Comparison of ENCODE assay signal across 8 cellular contexts in the genomic region with DNA sequence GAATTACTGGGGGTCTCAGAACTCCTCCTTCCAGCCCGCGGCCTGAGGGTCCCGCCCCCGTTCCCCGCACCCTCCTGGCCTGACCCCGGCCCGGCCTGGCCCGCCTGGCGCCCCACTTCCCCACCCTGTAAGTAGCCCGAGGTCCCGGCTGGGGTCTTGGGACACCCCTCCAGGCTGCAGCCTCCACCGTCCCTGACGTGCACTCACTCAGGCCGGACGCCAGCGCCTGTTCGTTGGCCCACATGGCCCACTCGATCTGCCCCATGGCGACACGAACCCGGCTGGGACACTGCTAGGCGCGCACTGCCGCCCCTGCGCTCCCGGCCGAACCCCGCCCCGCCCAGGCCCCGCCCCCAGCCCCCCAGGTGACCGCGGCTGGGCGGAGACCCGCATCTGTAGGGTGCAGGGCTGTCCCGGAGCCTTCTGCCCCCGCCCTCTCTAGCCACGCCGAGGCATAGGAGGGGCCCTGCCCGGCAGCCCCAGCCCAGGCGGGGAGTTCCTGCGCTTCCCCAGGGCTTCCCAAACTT. TPM values are rescaled to one million over a fixed set of nuclear protein-coding genes. Genes with fewer than 3 reads are reported as not detected.
DNase-seq lines count a peak whose midpoint lies in the region; ATAC-seq and TF ChIP-seq lines count a peak whose summit lies in the region.

CYBA (minus strand) TSS at position 305 of the 527 bp plus-strand sequence; CDS start at position 265, 40 bp downstream.

- intact Hi-C loops in colonic mucosa (cut with DNase I): no loop called here

- TF ChIP-seq CTCF in colonic mucosa (IDR thresholded peaks at IDR 0.05): no peak
- no peak for TF ChIP-seq CTCF in liver (IDR thresholded peaks at IDR 0.05; ENCODE audit: low read depth, low read length, missing input control)

- H3K27me3 ChIP-seq in colonic mucosa (no peaks in the 10 kb centered on the region), liver (ENCODE audit: control insufficient read depth in 4 of 4, insufficient read depth in 4 of 4, low read length in 3 of 4) (no peaks in the 10 kb centered on the region)

- TF ChIP-seq RAD21 in Ishikawa (IDR thresholded peaks at IDR 0.05; ENCODE audit: low read depth) (no peak), liver (IDR thresholded peaks at IDR 0.05) (no peak)

- no peak for TF ChIP-seq EP300 in Ishikawa (IDR thresholded peaks at IDR 0.05; ENCODE audit: borderline replicate concordance)

- ATAC-seq in GM21529 (IDR thresholded peaks at IDR 0.05; ENCODE audit: unreplicated experiment): peak; percentile 74

- H3K4me1 ChIP-seq in colonic mucosa (peaks cover 8% of the 10 kb centered on the region), liver (ENCODE audit: control insufficient read depth in 4 of 4, insufficient read depth in 4 of 4, low read length in 3 of 4) (peaks cover 0 to 11% (median 3%) of the 10 kb centered on the region in 4 donors)

- no peaks in the 10 kb centered on the region for H3K9me3 ChIP-seq in colonic mucosa
- no peaks in the 10 kb centered on the region for H3K9me3 ChIP-seq in liver (ENCODE audit: control insufficient read depth in 4 of 4, low read length in 3 of 4)

- H3K4me3 ChIP-seq in colonic mucosa (peak within 1 kb of the TSS; percentile 86), liver (ENCODE audit: low read depth in 1 of 3, low read length in 3 of 3) (peak within 1 kb of the TSS; percentile 44 to 57 (median 47))

- peak within 1 kb of the TSS; percentile 79 to 96 for H3K9ac ChIP-seq in colonic mucosa (ENCODE audit: low read depth in 2 of 2, low read length in 2 of 2)
- H3K9ac ChIP-seq in liver (ENCODE audit: low read depth in 1 of 2, low read length in 2 of 2): peak within 1 kb of the TSS; percentile 14 to 45

- 49% methylated on average over 41 of the region's 41 CpGs for WGBS in liver

- H3K27ac ChIP-seq in colonic mucosa: peak within 1 kb of the TSS; percentile 88
- peak within 1 kb of the TSS; percentile 80 to 82 for H3K27ac ChIP-seq in liver (ENCODE audit: low read depth in 1 of 2, low read length in 2 of 2)

- no peaks in the 10 kb centered on the region for H3K36me3 ChIP-seq in colonic mucosa
- peaks cover 9 to 28% (median 15%) of the 10 kb centered on the region in 4 donors for H3K36me3 ChIP-seq in liver (ENCODE audit: control insufficient read depth in 4 of 4, insufficient read depth in 3 of 4, low read depth in 1 of 4, low read length in 3 of 4)

- DNase-seq in EL (peak; percentile 72), colonic mucosa (peak; percentile 88), NCI-H2196 (lab: John Stamatoyannopoulos, UW; ENCODE audit: unreplicated experiment) (no peak)
- DNase-seq in activated CD4-positive, alpha-beta T cell treated with anti-CD3 and anti-CD28 coated beads for 1 hour: peak; percentile 65
- peak; percentile 51 to 89 (median 66) for DNase-seq in stimulated activated CD4-positive, alpha-beta T cell treated with anti-CD3 and anti-CD28 coated beads, TNF-alpha, amount 100 ng/mL, for 24 hours (ENCODE audit: low read depth in 3 of 3)

TF ChIP-seq in Ishikawa, 13 proteins besides CTCF, POLR2A, EP300 and RAD21:
- no peak for TF ChIP-seq TEAD4 (IDR thresholded peaks at IDR 0.05)
- no peak for TF ChIP-seq REST (IDR thresholded peaks at IDR 0.05; ENCODE audit: low read depth)
- no peak for TF ChIP-seq FOXM1 (IDR thresholded peaks at IDR 0.05; ENCODE audit: borderline replicate concordance, low read depth)
- TF ChIP-seq, protein P1, sequence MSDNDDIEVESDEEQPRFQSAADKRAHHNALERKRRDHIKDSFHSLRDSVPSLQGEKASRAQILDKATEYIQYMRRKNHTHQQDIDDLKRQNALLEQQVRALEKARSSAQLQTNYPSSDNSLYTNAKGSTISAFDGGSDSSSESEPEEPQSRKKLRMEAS (IDR thresholded peaks at IDR 0.05): peak; percentile 66
- TF ChIP-seq, protein P2, sequence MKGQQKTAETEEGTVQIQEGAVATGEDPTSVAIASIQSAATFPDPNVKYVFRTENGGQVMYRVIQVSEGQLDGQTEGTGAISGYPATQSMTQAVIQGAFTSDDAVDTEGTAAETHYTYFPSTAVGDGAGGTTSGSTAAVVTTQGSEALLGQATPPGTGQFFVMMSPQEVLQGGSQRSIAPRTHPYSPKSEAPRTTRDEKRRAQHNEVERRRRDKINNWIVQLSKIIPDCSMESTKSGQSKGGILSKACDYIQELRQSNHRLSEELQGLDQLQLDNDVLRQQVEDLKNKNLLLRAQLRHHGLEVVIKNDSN (IDR thresholded peaks at IDR 0.05): peak; percentile 44; the same call in 1 of the 2 replicates
- TF ChIP-seq ZBTB7A (IDR thresholded peaks at IDR 0.05; ENCODE audit: low read depth): no peak; the same call in 1 of the 2 replicates
- peak; percentile 12; the same call in 1 of the 2 replicates for TF ChIP-seq TCF12 (IDR thresholded peaks at IDR 0.05; ENCODE audit: low read depth)
- TF ChIP-seq TAF1 (IDR thresholded peaks at IDR 0.05; ENCODE audit: low read depth): peak; percentile 81
- TF ChIP-seq EGR1 (IDR thresholded peaks at IDR 0.05): no peak

TF ChIP-seq in liver, 16 proteins besides CTCF, POLR2A, EP300 and RAD21:
- TF ChIP-seq TAF1 (conservative IDR thresholded peaks at IDR 0.05) (no peak), REST (IDR thresholded peaks at IDR 0.05) (no peak), HNF4A (conservative IDR thresholded peaks at IDR 0.05) (no peak), JUND (IDR thresholded peaks at IDR 0.05) (no peak), HNF4G (IDR thresholded peaks at IDR 0.05) (no peak), RXRA (IDR thresholded peaks at IDR 0.05) (no peak), EGR1 (IDR thresholded peaks at IDR 0.05; ENCODE audit: low read depth in 2 of 2) (no peak), SP1 (IDR thresholded peaks at IDR 0.05) (no peak), FOXA1 (IDR thresholded peaks at IDR 0.05) (no peak), GABPA (IDR thresholded peaks at IDR 0.05 in 1 of 2, conservative IDR thresholded peaks at IDR 0.05 in 1 of 2) (no peak), YY1 (IDR thresholded peaks at IDR 0.05) (no peak), FOXA2 (IDR thresholded peaks at IDR 0.05) (no peak)
- TF ChIP-seq, protein P3, sequence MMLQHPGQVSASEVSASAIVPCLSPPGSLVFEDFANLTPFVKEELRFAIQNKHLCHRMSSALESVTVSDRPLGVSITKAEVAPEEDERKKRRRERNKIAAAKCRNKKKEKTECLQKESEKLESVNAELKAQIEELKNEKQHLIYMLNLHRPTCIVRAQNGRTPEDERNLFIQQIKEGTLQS (IDR thresholded peaks at IDR 0.05): no peak
- TF ChIP-seq, protein P4, sequence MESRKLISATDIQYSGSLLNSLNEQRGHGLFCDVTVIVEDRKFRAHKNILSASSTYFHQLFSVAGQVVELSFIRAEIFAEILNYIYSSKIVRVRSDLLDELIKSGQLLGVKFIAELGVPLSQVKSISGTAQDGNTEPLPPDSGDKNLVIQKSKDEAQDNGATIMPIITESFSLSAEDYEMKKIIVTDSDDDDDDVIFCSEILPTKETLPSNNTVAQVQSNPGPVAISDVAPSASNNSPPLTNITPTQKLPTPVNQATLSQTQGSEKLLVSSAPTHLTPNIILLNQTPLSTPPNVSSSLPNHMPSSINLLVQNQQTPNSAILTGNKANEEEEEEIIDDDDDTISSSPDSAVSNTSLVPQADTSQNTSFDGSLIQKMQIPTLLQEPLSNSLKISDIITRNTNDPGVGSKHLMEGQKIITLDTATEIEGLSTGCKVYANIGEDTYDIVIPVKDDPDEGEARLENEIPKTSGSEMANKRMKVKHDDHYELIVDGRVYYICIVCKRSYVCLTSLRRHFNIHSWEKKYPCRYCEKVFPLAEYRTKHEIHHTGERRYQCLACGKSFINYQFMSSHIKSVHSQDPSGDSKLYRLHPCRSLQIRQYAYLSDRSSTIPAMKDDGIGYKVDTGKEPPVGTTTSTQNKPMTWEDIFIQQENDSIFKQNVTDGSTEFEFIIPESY (IDR thresholded peaks at IDR 0.05): no peak
- TF ChIP-seq, protein P1 (IDR thresholded peaks at IDR 0.05): no peak

RNA-seq across cellular contexts. Expression of gene CYBA, which starts in this region (rescaled TPM):
- total RNA-seq in colonic mucosa (100 to 1,000 TPM; 368 to 389 TPM), liver (100 to 1,000 TPM in 1 of 2 donors, 10 to 100 TPM in 1; 45.8 to 217 TPM)
- 10 to 100 TPM; 39.0 to 59.5 TPM for polyA plus RNA-seq in liver
